1 cellular context compared by ENCODE assay signal in the genomic region with DNA sequence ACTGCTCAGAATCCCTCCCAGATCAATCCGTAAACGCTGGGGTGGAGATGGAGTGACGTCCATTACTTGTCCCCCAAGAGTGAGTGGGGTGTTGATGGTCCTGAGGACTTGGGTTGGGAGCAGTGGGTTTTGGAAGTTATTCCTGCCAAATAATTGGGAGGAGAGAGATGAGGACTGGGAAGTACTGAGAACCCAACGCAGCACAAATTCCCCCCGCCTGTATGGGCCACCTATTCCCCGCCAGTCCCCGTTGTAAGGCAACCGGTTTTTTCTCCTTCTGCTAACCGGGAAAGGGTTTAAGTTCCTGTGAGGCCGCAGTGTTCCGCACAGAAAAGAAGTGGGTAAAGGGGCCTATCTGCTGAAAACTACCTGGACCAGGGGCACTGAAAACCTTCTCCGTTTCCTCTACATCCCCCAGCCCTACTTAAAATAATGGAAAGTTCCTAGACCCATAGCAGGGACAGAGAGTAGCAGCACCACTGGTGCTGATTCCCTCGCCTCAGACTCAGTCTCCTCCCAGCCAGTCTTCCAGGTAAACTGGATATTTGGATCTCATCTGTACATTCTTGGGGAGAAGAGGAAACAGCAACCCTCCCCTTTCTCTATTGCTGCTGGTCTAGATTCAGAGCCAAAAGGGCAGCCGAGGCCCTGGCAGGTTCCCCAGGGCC.
TF ChIP-seq lines count a peak whose summit lies in the region.

No MANE protein-coding gene starts in this region.

TF ChIP-seq in IMR-90, 13 proteins besides CTCF, POLR2A, EP300 and RAD21:
- TF ChIP-seq, protein P1, sequence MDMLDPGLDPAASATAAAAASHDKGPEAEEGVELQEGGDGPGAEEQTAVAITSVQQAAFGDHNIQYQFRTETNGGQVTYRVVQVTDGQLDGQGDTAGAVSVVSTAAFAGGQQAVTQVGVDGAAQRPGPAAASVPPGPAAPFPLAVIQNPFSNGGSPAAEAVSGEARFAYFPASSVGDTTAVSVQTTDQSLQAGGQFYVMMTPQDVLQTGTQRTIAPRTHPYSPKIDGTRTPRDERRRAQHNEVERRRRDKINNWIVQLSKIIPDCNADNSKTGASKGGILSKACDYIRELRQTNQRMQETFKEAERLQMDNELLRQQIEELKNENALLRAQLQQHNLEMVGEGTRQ (IDR thresholded peaks at IDR 0.05; ENCODE audit: low read depth, low read length), result no peak
- TF ChIP-seq RCOR1 (IDR thresholded peaks at IDR 0.05; ENCODE audit: insufficient replicate concordance, low read length) (no peak), RFX5 (IDR thresholded peaks at IDR 0.05; ENCODE audit: low read depth, low read length) (no peak), BHLHE40 (IDR thresholded peaks at IDR 0.05; ENCODE audit: low read depth, low read length) (no peak), FOS (IDR thresholded peaks at IDR 0.05; ENCODE audit: low read depth, low read length) (no peak), NFE2L2 (IDR thresholded peaks at IDR 0.05; ENCODE audit: low read depth, low read length) (no peak), MXI1 (IDR thresholded peaks at IDR 0.05; ENCODE audit: borderline replicate concordance, low read depth, low read length) (no peak)
